In genomic region chr4:121720109-121720508, GRCh38 we compare ENCODE assay signal across 13 cellular contexts. TPM values are rescaled to one million over a fixed set of nuclear protein-coding genes. Genes with fewer than 3 reads are reported as not detected.
"Had no signal": no experiment of that assay in that cellular context is flagged by ENCODE, and none has a peak within 500 bp of the region (broad histone marks: within the 10 kb centered on the region; RNA-seq: fewer than 3 reads in every experiment).

No MANE protein-coding gene starts in this region.

- ATAC-seq: activated CD4-positive, CD25-positive, alpha-beta regulatory T cell treated with anti-CD3 and anti-CD28 coated beads, Interleukin-2, amount 50 U/mL, for 24 hours; left lobe of liver; natural killer cell; stimulated activated memory B cell treated with anti-CD40 and anti-IgM and Interleukin-4, amounts not matched to agents 10 μg/mL and 1 μg/mL and 100 μg/mL, for 72 hours had no signal

- H3K4me3 ChIP-seq: thyroid gland, vagina had no signal

- DNase-seq: activated CD4-positive, alpha-beta T cell treated with anti-CD3 and anti-CD28 coated beads, Interleukin-2, amount 50 U/mL, for 1 hour; activated CD8-positive, alpha-beta memory T cell treated with anti-CD3 and anti-CD28 coated beads for 24 hours; activated naive CD8-positive, alpha-beta T cell treated with anti-CD3 and anti-CD28 coated beads for 36 hours; caudate nucleus; natural killer cell; retina; stimulated activated CD4-positive, alpha-beta T cell treated with anti-CD3 and anti-CD28 coated beads, Interleukin-2, amount 100 ng/mL, for 48 hours; thyroid gland had no signal

- H3K9me3 ChIP-seq: neutrophil, thyroid gland, vagina had no signal

- H3K36me3 ChIP-seq: neutrophil, thyroid gland, vagina had no signal

- H3K27ac ChIP-seq: neutrophil, thyroid gland, vagina had no signal

- H3K4me1 ChIP-seq: thyroid gland, vagina had no signal

- H3K27me3 ChIP-seq: neutrophil, thyroid gland, vagina had no signal

RNA-seq across cellular contexts. Expression of gene SMIM43, which starts 44.9 kb away (rescaled TPM):
- total RNA-seq: activated naive CD8-positive, alpha-beta T cell treated with anti-CD3 and anti-CD28 coated beads for 36 hours; left lobe of liver; natural killer cell; thyroid gland; vagina had no signal
